15 cellular contexts compared by ENCODE assay signal in the genomic region with DNA sequence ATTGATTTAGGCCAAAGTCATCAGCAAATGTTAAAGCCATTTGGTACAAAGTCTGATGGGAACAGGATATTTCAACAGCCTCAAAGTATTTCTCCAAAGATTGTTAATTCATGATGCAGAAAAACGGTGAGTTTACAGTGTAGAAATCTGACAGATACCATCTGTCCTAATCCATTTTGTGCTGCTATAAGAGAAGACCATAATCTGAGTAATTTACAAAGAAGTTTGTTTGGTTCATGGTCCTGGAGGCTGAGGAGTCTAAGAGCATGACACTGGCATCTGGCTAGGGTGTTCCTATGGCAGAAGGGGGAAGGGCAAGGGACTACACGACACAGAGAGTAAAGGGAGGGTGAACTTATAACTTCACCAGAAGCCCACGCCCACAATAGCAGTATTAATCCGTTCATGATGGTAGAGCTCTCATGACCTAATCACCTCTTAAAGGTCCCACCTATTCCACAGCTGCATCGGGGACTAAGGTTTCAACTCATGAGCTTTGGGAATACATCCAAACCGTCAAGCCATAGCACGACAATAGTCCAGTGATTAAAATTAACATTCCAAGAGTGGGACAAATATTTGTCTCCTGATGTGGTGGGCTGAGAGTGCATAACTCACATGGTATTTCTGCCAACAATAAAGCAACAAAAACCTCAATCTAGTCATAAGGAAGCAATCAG.
DNase-seq lines count a peak whose midpoint lies in the region; ATAC-seq, FAIRE-seq and TF ChIP-seq lines count a peak whose summit lies in the region.
"Had no signal": no experiment of that assay in that cellular context is flagged by ENCODE, and none has a peak within 500 bp of the region (broad histone marks: within the 10 kb centered on the region; RNA-seq: fewer than 3 reads in every experiment).

No MANE protein-coding gene starts in this region.

- DNase-seq in H54 (ENCODE audit: insufficient read length, low spot score) (no peak), RWPE2 (ENCODE audit: low spot score) (no peak), fibroblast of peridontal ligament (ENCODE audit: extremely low read depth) (peak; percentile 73), tibial artery (no peak), SKM-1 treated with dmso at 0.1 percent for 144 hours (lab: John Stamatoyannopoulos, UW; ENCODE audit: unreplicated experiment) (no peak), body of pancreas (no peak), mesothelial cell of epicardium (ENCODE audit: low spot score in 2 of 2, unreplicated experiment in 2 of 2) (no peak)
- DNase-seq: activated CD4-positive, CD25-positive, alpha-beta regulatory T cell treated with anti-CD3 and anti-CD28 coated beads, Interleukin-2, amount 50 U/mL, for 72 hours; amygdala; Caco-2; effector CD4-positive, alpha-beta T cell; heart right ventricle; Karpas-422; NCI-H2029 treated with DMSO at 0.1 percent for 48 hours; sigmoid colon had no signal

- TF ChIP-seq CTCF in RWPE2 (IDR thresholded peaks at IDR 0.05; ENCODE audit: poor library complexity, severe bottlenecking): no peak
- no peak for TF ChIP-seq CTCF in tibial artery (IDR thresholded peaks at IDR 0.05)
- no peak for TF ChIP-seq CTCF in body of pancreas (IDR thresholded peaks at IDR 0.05)
- no peak for TF ChIP-seq CTCF in mesothelial cell of epicardium (IDR thresholded peaks at IDR 0.05; ENCODE audit: unreplicated experiment)

- H3K36me3 Mint-ChIP-seq in mesothelial cell of epicardium: no peaks in the 10 kb centered on the region

- peaks cover 4% of the 10 kb centered on the region for H3K9me3 Mint-ChIP-seq in mesothelial cell of epicardium

- peak overlapping the region; percentile 34 for H3K27ac ChIP-seq in RWPE2 (ENCODE audit: poor library complexity, severe bottlenecking)
- H3K27ac ChIP-seq in tibial artery: peak overlapping the region; percentile 8 to 47
- H3K27ac ChIP-seq in body of pancreas: no peak overlapping the region

- H3K27me3 ChIP-seq in RWPE2 (ENCODE audit: insufficient read depth, poor library complexity, severe bottlenecking) (no peaks in the 10 kb centered on the region), tibial artery (no peaks in the 10 kb centered on the region), body of pancreas (no peaks in the 10 kb centered on the region)
- H3K27me3 ChIP-seq: heart right ventricle, sigmoid colon had no signal

- H3K27me3 Mint-ChIP-seq in mesothelial cell of epicardium (ENCODE audit: low read depth): no peaks in the 10 kb centered on the region

- 42 to 53% methylated on average over 7 of the region's 7 CpGs for WGBS in body of pancreas, 2 donors

- no peaks in the 10 kb centered on the region for H3K36me3 ChIP-seq in RWPE2 (ENCODE audit: low read depth)
- no peaks in the 10 kb centered on the region for H3K36me3 ChIP-seq in tibial artery
- no peaks in the 10 kb centered on the region for H3K36me3 ChIP-seq in body of pancreas (replicated peaks in 1 of 2; ENCODE audit: insufficient read depth in 1 of 2, low read depth in 2 of 2)
- H3K36me3 ChIP-seq: heart right ventricle, sigmoid colon had no signal

- H3K4me3 ChIP-seq in RWPE2 (ENCODE audit: severe bottlenecking): no peak overlapping the region
- no peak overlapping the region for H3K4me3 ChIP-seq in tibial artery
- H3K4me3 ChIP-seq in body of pancreas: no peak overlapping the region
- H3K4me3 ChIP-seq: heart right ventricle, sigmoid colon had no signal

- TF ChIP-seq POLR2A in H54 (IDR thresholded peaks at IDR 0.05; ENCODE audit: low read depth, low read length) (no peak), body of pancreas (IDR thresholded peaks at IDR 0.05) (no peak)

- H3K4me1 Mint-ChIP-seq in mesothelial cell of epicardium: peaks cover 9% of the 10 kb centered on the region

- H3K4me3 Mint-ChIP-seq in mesothelial cell of epicardium: no peak overlapping the region

- intact Hi-C loops in tibial artery (cut with DNase I; ENCODE audit: low total_unique reads): no loop called here
- intact Hi-C loops in body of pancreas (cut with DNase I): no loop called here

- ATAC-seq in RWPE2 (ENCODE audit: low read depth): peak; percentile 17; the same call in 1 of the 3 replicates
- no peak for ATAC-seq in body of pancreas
- ATAC-seq: heart right ventricle had no signal

- no peaks in the 10 kb centered on the region for H3K9me3 ChIP-seq in RWPE2 (ENCODE audit: severe bottlenecking)
- H3K9me3 ChIP-seq in tibial artery: no peaks in the 10 kb centered on the region
- no peaks in the 10 kb centered on the region for H3K9me3 ChIP-seq in body of pancreas
- H3K9me3 ChIP-seq: Caco-2, heart right ventricle, sigmoid colon had no signal

- FAIRE-seq in H54 (lab: Jason Lieb, UNC): peak; percentile 67

- H3K4me1 ChIP-seq in RWPE2 (ENCODE audit: insufficient read depth, poor library complexity, severe bottlenecking): peaks cover 14% of the 10 kb centered on the region
- peaks cover 0 to 19% (median 2%) of the 10 kb centered on the region in 4 donors for H3K4me1 ChIP-seq in tibial artery
- H3K4me1 ChIP-seq in body of pancreas: no peaks in the 10 kb centered on the region
- H3K4me1 ChIP-seq: Caco-2 had no signal

- H3K27ac Mint-ChIP-seq in mesothelial cell of epicardium: no peak overlapping the region

Comparison
In these comparisons a context has a peak if more than half of its experiments do, and no peak if none do; other contexts are left out.
1. H3K27ac ChIP-seq: peak in RWPE2 (single experiment) and tibial artery (2 of 2); none in body of pancreas (0 of 4).